In genomic region chr7:728602-729001, GRCh38 we compare ENCODE assay signal across 12 cellular contexts. TPM values are rescaled to one million over a fixed set of nuclear protein-coding genes. Genes with fewer than 3 reads are reported as not detected.
DNase-seq lines count a peak whose midpoint lies in the region; ATAC-seq and TF ChIP-seq lines count a peak whose summit lies in the region.
"Had no signal": no experiment of that assay in that cellular context is flagged by ENCODE, and none has a peak within 500 bp of the region (broad histone marks: within the 10 kb centered on the region; RNA-seq: fewer than 3 reads in every experiment).

No MANE protein-coding gene starts in this region.

- H3K27ac ChIP-seq in GM23338 (ENCODE audit: low read depth) = no peak overlapping the region
- H3K27ac ChIP-seq in naive thymus-derived CD4-positive, alpha-beta T cell (ENCODE audit: low read depth, low read length) = no peak overlapping the region
- H3K27ac ChIP-seq in upper lobe of right lung = no peak overlapping the region
- H3K27ac ChIP-seq: neutrophil, upper lobe of left lung had no signal

- ATAC-seq in GM23338 (no peak), GM21447 (IDR thresholded peaks at IDR 0.05; ENCODE audit: unreplicated experiment) (no peak), HG02981 (IDR thresholded peaks at IDR 0.05; ENCODE audit: unreplicated experiment) (no peak), upper lobe of right lung (no peak)
- no peak for ATAC-seq in naive thymus-derived CD4-positive, alpha-beta T cell

- peaks cover 47% of the 10 kb centered on the region for H3K36me3 Mint-ChIP-seq in GM23338 (ENCODE audit: low read depth)
- H3K36me3 Mint-ChIP-seq in activated naive CD8-positive, alpha-beta T cell = peaks cover 16% of the 10 kb centered on the region
- H3K36me3 Mint-ChIP-seq in naive thymus-derived CD4-positive, alpha-beta T cell = peaks cover 5 to 34% (median 17%) of the 10 kb centered on the region in 5 donors

- peak; percentile 5 for DNase-seq in AG08396 (ENCODE audit: low spot score)
- no peak for DNase-seq in GM23338 (ENCODE audit: low spot score)
- DNase-seq in naive thymus-derived CD4-positive, alpha-beta T cell = no peak
- no peak for DNase-seq in upper lobe of right lung
- DNase-seq in NCI-H146 (lab: John Stamatoyannopoulos, UW) = no peak
- DNase-seq: NCI-H2171, SHP77, upper lobe of left lung had no signal

- peak overlapping the region; percentile 80; the same call in 1 of the 2 replicates for H3K4me2 ChIP-seq in GM23338

- POLR2A ChIA-PET in naive thymus-derived CD4-positive, alpha-beta T cell (lab: Charles Lee) = no interaction called here

- intact Hi-C loops in naive thymus-derived CD4-positive, alpha-beta T cell (cut with micrococcal nuclease) = loop anchor here in 1 of 2 donors (5.0 kb wide), 1 partner anchor 581 kb away; no protein-coding TSS in a partner anchor
- intact Hi-C loops in upper lobe of right lung (cut with DNase I) = no loop called here

- H3K27me3 ChIP-seq in GM23338 (ENCODE audit: insufficient read depth) = no peaks in the 10 kb centered on the region
- no peaks in the 10 kb centered on the region for H3K27me3 ChIP-seq in naive thymus-derived CD4-positive, alpha-beta T cell (ENCODE audit: control insufficient read depth in 2 of 2, insufficient read depth in 2 of 2, low read length in 2 of 2)
- H3K27me3 ChIP-seq in upper lobe of right lung = no peaks in the 10 kb centered on the region
- H3K27me3 ChIP-seq: upper lobe of left lung had no signal

- no peak overlapping the region for H3K27ac Mint-ChIP-seq in GM23338
- peak overlapping the region; percentile 86 for H3K27ac Mint-ChIP-seq in activated naive CD8-positive, alpha-beta T cell
- peak overlapping the region in 3 of 9 donors; percentile 19 to 84 (median 60) for H3K27ac Mint-ChIP-seq in naive thymus-derived CD4-positive, alpha-beta T cell

- peaks cover 15% of the 10 kb centered on the region for H3K4me1 Mint-ChIP-seq in GM23338
- H3K4me1 Mint-ChIP-seq in activated naive CD8-positive, alpha-beta T cell (ENCODE audit: low read depth) = peaks cover 33% of the 10 kb centered on the region
- H3K4me1 Mint-ChIP-seq in naive thymus-derived CD4-positive, alpha-beta T cell = peaks cover 23 to 45% (median 31%) of the 10 kb centered on the region in 7 donors

- H3K4me1 ChIP-seq in GM23338 (ENCODE audit: insufficient read depth) (peaks cover 7% of the 10 kb centered on the region; the same call in 1 of the 2 replicates), upper lobe of right lung (peaks cover 12% of the 10 kb centered on the region)
- H3K4me1 ChIP-seq in naive thymus-derived CD4-positive, alpha-beta T cell (ENCODE audit: control insufficient read depth in 2 of 2, insufficient read depth in 2 of 2, low read length in 2 of 2) = peaks cover 14 to 15% of the 10 kb centered on the region in 2 donors

- peaks cover 85% of the 10 kb centered on the region for H3K79me2 ChIP-seq in GM23338 (replicated peaks; ENCODE audit: insufficient read depth)

- H3K36me3 ChIP-seq in GM23338 (ENCODE audit: insufficient read depth) = peaks cover 14% of the 10 kb centered on the region; the same call in 1 of the 2 replicates
- peaks cover 0 to 19% (median 0%) of the 10 kb centered on the region in 3 experiments for H3K36me3 ChIP-seq in naive thymus-derived CD4-positive, alpha-beta T cell (ENCODE audit: control insufficient read depth in 2 of 3, insufficient read depth in 3 of 3, low read length in 3 of 3)
- peaks cover 16% of the 10 kb centered on the region for H3K36me3 ChIP-seq in upper lobe of right lung
- H3K36me3 ChIP-seq: neutrophil had no signal

- H3K4me3 ChIP-seq in GM23338 = peak overlapping the region; percentile 69; the same call in 1 of the 2 replicates
- no peak overlapping the region for H3K4me3 ChIP-seq in naive thymus-derived CD4-positive, alpha-beta T cell (ENCODE audit: low read length)
- no peak overlapping the region for H3K4me3 ChIP-seq in upper lobe of right lung

- peaks cover 22% of the 10 kb centered on the region for H3K27me3 Mint-ChIP-seq in GM23338 (ENCODE audit: insufficient read depth, low read depth, poor library complexity)
- H3K27me3 Mint-ChIP-seq in activated naive CD8-positive, alpha-beta T cell = no peaks in the 10 kb centered on the region
- no peaks in the 10 kb centered on the region for H3K27me3 Mint-ChIP-seq in naive thymus-derived CD4-positive, alpha-beta T cell

- H3K9me3 Mint-ChIP-seq in GM23338 = peaks cover 26% of the 10 kb centered on the region
- H3K9me3 Mint-ChIP-seq in activated naive CD8-positive, alpha-beta T cell (ENCODE audit: low read depth) = no peaks in the 10 kb centered on the region
- H3K9me3 Mint-ChIP-seq in naive thymus-derived CD4-positive, alpha-beta T cell = peaks cover 0 to 8% (median under 1%) of the 10 kb centered on the region in 11 donors

- no peak for TF ChIP-seq CTCF in GM23338 (conservative IDR thresholded peaks at IDR 0.05; ENCODE audit: low read depth in 2 of 2)
- TF ChIP-seq CTCF in upper lobe of right lung (IDR thresholded peaks at IDR 0.05) = no peak

- CTCF ChIA-PET in naive thymus-derived CD4-positive, alpha-beta T cell (lab: Charles Lee) = interaction anchor here (0.6 kb wide), 1 partner anchor 94 kb away, joined by 4 read pairs; no protein-coding TSS in a partner anchor

- H3K4me3 Mint-ChIP-seq in GM23338 = peak overlapping the region; percentile 89
- peak overlapping the region; percentile 87 for H3K4me3 Mint-ChIP-seq in activated naive CD8-positive, alpha-beta T cell
- H3K4me3 Mint-ChIP-seq in naive thymus-derived CD4-positive, alpha-beta T cell = peak overlapping the region; percentile 70 to 88 (median 84)

- no peaks in the 10 kb centered on the region for H3F3A ChIP-seq in GM23338 (replicated peaks; ENCODE audit: low read depth)

- peaks cover 9% of the 10 kb centered on the region; the same call in 1 of the 2 replicates for H4K20me1 ChIP-seq in GM23338 (replicated peaks; ENCODE audit: insufficient read depth)

- no peak overlapping the region for H2AFZ ChIP-seq in GM23338

- peaks cover 0 to 3% (median 0%) of the 10 kb centered on the region in 3 experiments for H3K9me3 ChIP-seq in naive thymus-derived CD4-positive, alpha-beta T cell (ENCODE audit: control insufficient read depth in 2 of 3, low read length in 3 of 3)
- H3K9me3 ChIP-seq in upper lobe of right lung = no peaks in the 10 kb centered on the region
- H3K9me3 ChIP-seq: neutrophil, upper lobe of left lung had no signal

- H3K9me2 ChIP-seq in GM23338 (ENCODE audit: insufficient read depth) = peaks cover 7% of the 10 kb centered on the region; the same call in 1 of the 2 replicates

TF ChIP-seq in GM23338, 12 proteins besides CTCF, POLR2A, EP300 and RAD21 (continues in another document):
- TF ChIP-seq EZH2phosphoT487 (IDR thresholded peaks at IDR 0.05; ENCODE audit: unreplicated experiment) = no peak
- TF ChIP-seq ZNF114 (CRISPR knock-in tag; IDR thresholded peaks at IDR 0.05) = no peak
- no peak for TF ChIP-seq CREB1 (CRISPR knock-in tag; IDR thresholded peaks at IDR 0.05; ENCODE audit: low read depth)

RNA-seq across cellular contexts. Expression of gene PRKAR1B, which starts 1.5 kb away (rescaled TPM):
- total RNA-seq in GM23338 (2014; rRNA removed; shearing (Covaris generic)) = 34.7 and 36.7 TPM in 2 replicates
- 30.6 and 35.7 TPM in 2 replicates for polyA plus RNA-seq in GM23338 (2016; fragmentation: Nextera tagmentation; extraction: Ambion mirVana)
- total RNA-seq in naive thymus-derived CD4-positive, alpha-beta T cell = 10 to 100 TPM; 18.1 to 51.4 (median 33.1) TPM
- polyA plus RNA-seq in naive thymus-derived CD4-positive, alpha-beta T cell = 10 to 100 TPM; 16.1 to 21.2 TPM
- 25.7 TPM for total RNA-seq in upper lobe of right lung

RNA-seq across cellular contexts. Expression of gene DNAAF5, which starts 2.1 kb away (rescaled TPM):
- total RNA-seq in GM23338 (2014; rRNA removed; shearing (Covaris generic)) = 74.0 and 86.7 TPM in 2 replicates
- polyA plus RNA-seq in GM23338 (2016; fragmentation: Nextera tagmentation; extraction: Ambion mirVana) = 20.4 and 20.9 TPM in 2 replicates
- 10 to 100 TPM; 12.5 to 25.7 (median 14.6) TPM for total RNA-seq in naive thymus-derived CD4-positive, alpha-beta T cell
- 1 to 10 TPM; 4.0 to 5.8 TPM for polyA plus RNA-seq in naive thymus-derived CD4-positive, alpha-beta T cell
- 15.8 TPM for total RNA-seq in upper lobe of right lung
